24 cellular contexts compared by ENCODE assay signal in the genomic region with DNA sequence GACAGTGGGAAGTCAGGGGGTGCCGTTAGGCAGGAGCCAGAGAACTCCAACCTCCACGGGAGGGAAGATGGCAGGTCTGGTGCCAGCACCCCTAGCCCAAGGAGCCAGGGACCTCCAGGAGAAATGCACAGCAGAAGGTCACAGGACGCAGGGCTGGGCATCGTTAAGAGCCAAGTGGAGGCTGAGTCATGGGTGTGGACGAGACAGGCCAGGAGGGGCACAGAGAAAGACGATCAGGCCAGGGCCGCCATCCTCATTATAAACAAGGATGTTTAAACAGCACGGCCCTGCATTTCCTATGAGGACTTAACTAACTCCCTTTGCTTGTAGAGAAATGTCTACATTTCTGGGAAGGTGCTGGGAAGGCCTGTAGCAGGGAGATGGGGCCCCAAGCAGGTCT.
A peak's percentile ranks its signal among the peaks of the same experiment; 100 is the strongest.
DNase-seq lines count a peak whose midpoint lies in the region; ATAC-seq, FAIRE-seq and TF ChIP-seq lines count a peak whose summit lies in the region.
"Had no signal": no experiment of that assay in that cellular context is flagged by ENCODE, and none has a peak within 500 bp of the region (broad histone marks: within the 10 kb centered on the region; RNA-seq: fewer than 3 reads in every experiment).

No MANE protein-coding gene starts in this region.

- DNase-seq in Caki2 (ENCODE audit: low read depth) (peak; percentile 7), upper lobe of left lung (no peak), small intestine (no peak), glomerular visceral epithelial cell (ENCODE audit: extremely low spot score) (no peak)
- no peak for DNase-seq in naive thymus-derived CD4-positive, alpha-beta T cell
- DNase-seq: C1 segment of cervical spinal cord; Calu3; CD8-positive, alpha-beta memory T cell; H9; Karpas-422; NCI-H1092; NCI-H1436; NCI-H187; NCI-H2081 treated with DMSO at 0.1 percent for 48 hours; NCI-H2171; NCI-H226; NCI-H524; NCI-H774; SK-N-SH had no signal

- peaks cover 0 to 2% (median 0%) of the 10 kb centered on the region in 11 donors for H3K9me3 Mint-ChIP-seq in naive thymus-derived CD4-positive, alpha-beta T cell
- H3K9me3 Mint-ChIP-seq: H9 had no signal

- H3K4me1 ChIP-seq in naive thymus-derived CD4-positive, alpha-beta T cell (ENCODE audit: control insufficient read depth in 2 of 2, insufficient read depth in 2 of 2, low read length in 2 of 2): peaks cover 0 to 25% of the 10 kb centered on the region in 2 donors
- H3K4me1 ChIP-seq in upper lobe of left lung (peaks cover 12 to 29% (median 20%) of the 10 kb centered on the region in 4 donors), small intestine (ENCODE audit: control insufficient read depth in 2 of 2, insufficient read depth in 1 of 2, low read depth in 1 of 2, low read length in 1 of 2) (no peaks in the 10 kb centered on the region)
- H3K4me1 ChIP-seq: A549 had no signal

- no peaks in the 10 kb centered on the region for H3K36me3 ChIP-seq in naive thymus-derived CD4-positive, alpha-beta T cell (ENCODE audit: control insufficient read depth in 2 of 3, insufficient read depth in 3 of 3, low read length in 3 of 3)
- H3K36me3 ChIP-seq in upper lobe of left lung (no peaks in the 10 kb centered on the region), small intestine (ENCODE audit: control insufficient read depth in 2 of 2, insufficient read depth in 2 of 2, low read length in 2 of 2) (no peaks in the 10 kb centered on the region)

- H3K9me3 ChIP-seq in naive thymus-derived CD4-positive, alpha-beta T cell (ENCODE audit: control insufficient read depth in 2 of 3, low read length in 3 of 3): no peaks in the 10 kb centered on the region
- H3K9me3 ChIP-seq in upper lobe of left lung: no peaks in the 10 kb centered on the region
- no peaks in the 10 kb centered on the region for H3K9me3 ChIP-seq in small intestine (ENCODE audit: control insufficient read depth, low read depth)
- H3K9me3 ChIP-seq: SK-N-SH had no signal

- TF ChIP-seq POLR2A in upper lobe of left lung (IDR thresholded peaks at IDR 0.05): no peak

- in situ Hi-C loops in Caki2 (cut with HindIII; ENCODE audit: low pct_unique_long_range_greater_than_20kb, low sequenced_read_pairs): no loop called here

- peak overlapping the region in 4 of 10 donors; percentile 15 to 86 (median 52) for H3K4me3 Mint-ChIP-seq in naive thymus-derived CD4-positive, alpha-beta T cell
- H3K4me3 Mint-ChIP-seq: CD8-positive, alpha-beta memory T cell; GM23338; H9 had no signal

- H3K27me3 Mint-ChIP-seq in naive thymus-derived CD4-positive, alpha-beta T cell: no peaks in the 10 kb centered on the region

- no peak for TF ChIP-seq EP300 in upper lobe of left lung (IDR thresholded peaks at IDR 0.05)

- no peak for FAIRE-seq in small intestine (lab: Jason Lieb, UNC)
- FAIRE-seq: A549, RCC 7860 had no signal

- no peak for ATAC-seq in naive thymus-derived CD4-positive, alpha-beta T cell
- no peak for ATAC-seq in upper lobe of left lung (ENCODE audit: low FRiP score in 2 of 2)
- ATAC-seq in HG03521 (IDR thresholded peaks at IDR 0.05; ENCODE audit: unreplicated experiment): no peak
- ATAC-seq: A549, GM23338 had no signal

- H3K27me3 ChIP-seq in naive thymus-derived CD4-positive, alpha-beta T cell (ENCODE audit: control insufficient read depth in 2 of 2, insufficient read depth in 2 of 2, low read length in 2 of 2): no peaks in the 10 kb centered on the region
- H3K27me3 ChIP-seq in upper lobe of left lung (no peaks in the 10 kb centered on the region), small intestine (ENCODE audit: control insufficient read depth in 2 of 2, insufficient read depth in 2 of 2, low read length in 2 of 2) (no peaks in the 10 kb centered on the region)

- peaks cover 10 to 60% (median 43%) of the 10 kb centered on the region in 7 donors for H3K4me1 Mint-ChIP-seq in naive thymus-derived CD4-positive, alpha-beta T cell
- H3K4me1 Mint-ChIP-seq: GM23338 had no signal

- H3K27ac Mint-ChIP-seq in naive thymus-derived CD4-positive, alpha-beta T cell: peak overlapping the region in 6 of 9 donors; percentile 16 to 80 (median 56)
- H3K27ac Mint-ChIP-seq: GM23338, H9 had no signal

- CTCF ChIA-PET in naive thymus-derived CD4-positive, alpha-beta T cell (lab: Charles Lee): no interaction called here

- TF ChIP-seq CTCF in VCaP (conservative IDR thresholded peaks at IDR 0.05): no peak
- TF ChIP-seq CTCF in upper lobe of left lung (IDR thresholded peaks at IDR 0.05): no peak

- H3K27ac ChIP-seq in VCaP (0 out of 2 replicates have a peak overlapping the region, but pooled peaks have one; percentile 89), upper lobe of left lung (peak overlapping the region in 3 of 4 donors; percentile 73 to 88 (median 83)), small intestine (ENCODE audit: low read depth in 1 of 2, low read length in 1 of 2) (no peak overlapping the region)
- H3K27ac ChIP-seq in naive thymus-derived CD4-positive, alpha-beta T cell (ENCODE audit: low read depth, low read length): no peak overlapping the region
- H3K27ac ChIP-seq: A549 had no signal

- no peaks in the 10 kb centered on the region for H3K36me3 Mint-ChIP-seq in naive thymus-derived CD4-positive, alpha-beta T cell
- H3K36me3 Mint-ChIP-seq: CD8-positive, alpha-beta memory T cell had no signal

- POLR2A ChIA-PET in naive thymus-derived CD4-positive, alpha-beta T cell (lab: Charles Lee): no interaction called here

- WGBS in upper lobe of left lung, 2 donors: 51 to 52% methylated on average over 8 of the region's 8 CpGs
- 68 to 72% (median 70%) methylated on average over 8 of the region's 8 CpGs for WGBS in small intestine, 3 donors

- no peak overlapping the region for H3K4me3 ChIP-seq in naive thymus-derived CD4-positive, alpha-beta T cell (ENCODE audit: low read length)
- H3K4me3 ChIP-seq in upper lobe of left lung: no peak overlapping the region
- H3K4me3 ChIP-seq in small intestine (ENCODE audit: low read depth in 1 of 2, low read length in 2 of 2): no peak overlapping the region
- H3K4me3 ChIP-seq: A549, GM23338 had no signal

- intact Hi-C loops in naive thymus-derived CD4-positive, alpha-beta T cell (cut with micrococcal nuclease): no loop called here

Comparison
In these comparisons a context has a peak if more than half of its experiments do, and no peak if none do; other contexts are left out.
1. H3K27ac ChIP-seq: peak in VCaP (single experiment) and upper lobe of left lung (3 of 4); none in naive thymus-derived CD4-positive, alpha-beta T cell (single experiment) and small intestine (0 of 2).